Comparison of ENCODE assay signal across 27 cellular contexts in the genomic region with DNA sequence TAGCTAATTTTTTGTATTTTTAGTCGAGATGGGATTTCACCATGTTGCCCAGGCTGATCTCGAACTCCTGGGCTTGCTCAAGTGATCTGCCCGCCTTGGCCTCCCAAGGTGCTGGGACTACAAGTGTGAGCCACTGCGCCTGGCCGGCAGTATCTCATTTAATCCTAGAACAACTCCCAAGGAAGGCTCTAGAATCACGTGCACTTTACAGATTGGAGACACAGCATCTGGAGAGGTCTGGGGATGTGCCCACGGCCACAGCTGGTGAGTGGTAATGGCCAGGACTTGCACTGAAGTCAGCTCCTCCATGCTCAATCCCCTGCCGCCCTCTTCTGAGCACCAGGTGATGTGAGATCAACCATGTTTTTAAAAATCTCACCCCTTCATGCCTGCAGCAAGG. TPM values are rescaled to one million over a fixed set of nuclear protein-coding genes. Genes with fewer than 3 reads are reported as not detected.
DNase-seq lines count a peak whose midpoint lies in the region; ATAC-seq and TF ChIP-seq lines count a peak whose summit lies in the region.
"Had no signal": no experiment of that assay in that cellular context is flagged by ENCODE, and none has a peak within 500 bp of the region (broad histone marks: within the 10 kb centered on the region; RNA-seq: fewer than 3 reads in every experiment).

No MANE protein-coding gene starts in this region.

- ATAC-seq in sciatic nerve (no peak), HG02642 (IDR thresholded peaks at IDR 0.05; ENCODE audit: poor library complexity, unreplicated experiment) (no peak)
- ATAC-seq: left colon, Right ventricle myocardium inferior had no signal

- peak overlapping the region in 2 of 3 donors; percentile 10 to 46 for H3K27ac Mint-ChIP-seq in IgD-negative memory B cell
- H3K27ac Mint-ChIP-seq: activated naive CD4-positive, alpha-beta T cell treated with anti-CD3 and anti-CD28 coated beads, Interleukin-2, amount 50 U/mL, for 24 hours; activated T-helper 1 cell treated with anti-CD3 and anti-CD28 coated beads, Interleukin-12 subunit alpha, Interleukin-12 subunit beta, Interleukin-2, Interleukin-4 antibody, amounts not matched to agents 30 ng/mL and 10 ng/mL and 1 ng/mL, durations not matched to agents 14 hours and 24 hours and 36 hours; T-helper 2 cell treated with Interferon-gamma antibody and Interleukin-4, amounts not matched to agents 5 μg/mL and 100 μg/mL, for 36 hours had no signal

- intact Hi-C loops in sciatic nerve (cut with DNase I) = no loop called here

- H3K4me3 ChIP-seq in coronary artery = no peak overlapping the region
- H3K4me3 ChIP-seq: MG63, ovary, PC-9 had no signal

- peaks cover 7% of the 10 kb centered on the region for H3K36me3 Mint-ChIP-seq in IgD-negative memory B cell

- peak; percentile 26 for DNase-seq in activated CD8-positive, alpha-beta memory T cell treated with anti-CD3 and anti-CD28 coated beads, Interleukin-2, amount 50 U/mL, for 48 hours
- DNase-seq in activated CD8-positive, alpha-beta memory T cell treated with anti-CD3 and anti-CD28 coated beads for 24 hours = no peak
- peak; percentile 19 for DNase-seq in coronary artery (ENCODE audit: low spot score)
- peak; percentile 27 for DNase-seq in sciatic nerve (ENCODE audit: low spot score)
- DNase-seq in medulla oblongata (ENCODE audit: extremely low spot score) = no peak
- DNase-seq: ACHN; effector CD4-positive, alpha-beta T cell; hippocampal formation; left colon; MG63; NCI-H1105 treated with DMSO at 0.1 percent for 48 hours; NCI-H2029; NCI-H524 treated with DMSO at 0.1 percent for 48 hours; NK-92 treated with Interleukin-12 subunit alpha and Interleukin-12 subunit beta, amount 100 ng/mL, for 24 hours; ovary; PC-9; small intestine; stimulated activated naive CD4-positive, alpha-beta T cell treated with Interleukin-2 at 50 U/mL for 16 hours had no signal

- no peak for TF ChIP-seq CTCF in coronary artery (IDR thresholded peaks at IDR 0.05)

- no peak overlapping the region for H3K4me3 Mint-ChIP-seq in IgD-negative memory B cell
- H3K4me3 Mint-ChIP-seq: activated naive CD4-positive, alpha-beta T cell treated with anti-CD3 and anti-CD28 coated beads, Interleukin-2, amount 50 U/mL, for 24 hours; activated T-helper 1 cell treated with anti-CD3 and anti-CD28 coated beads, Interleukin-12 subunit alpha, Interleukin-12 subunit beta, Interleukin-2, Interleukin-4 antibody, amounts not matched to agents 30 ng/mL and 10 ng/mL and 1 ng/mL, durations not matched to agents 14 hours and 24 hours and 36 hours; T-helper 2 cell treated with Interferon-gamma antibody and Interleukin-4, amounts not matched to agents 5 μg/mL and 100 μg/mL, for 36 hours had no signal

- no peak overlapping the region for H3K27ac ChIP-seq in coronary artery
- H3K27ac ChIP-seq: KMS-11, ovary, PC-9 had no signal

- peaks cover 0 to 4% (median 2%) of the 10 kb centered on the region in 3 donors for H3K9me3 Mint-ChIP-seq in IgD-negative memory B cell
- H3K9me3 Mint-ChIP-seq: activated naive CD4-positive, alpha-beta T cell treated with anti-CD3 and anti-CD28 coated beads, Interleukin-2, amount 50 U/mL, for 24 hours had no signal

- H3K4me1 Mint-ChIP-seq in IgD-negative memory B cell = peaks cover 6 to 12% (median 6%) of the 10 kb centered on the region in 3 donors

- H3K27me3 Mint-ChIP-seq in IgD-negative memory B cell = no peaks in the 10 kb centered on the region
- H3K27me3 Mint-ChIP-seq: activated naive CD4-positive, alpha-beta T cell treated with anti-CD3 and anti-CD28 coated beads, Interleukin-2, amount 50 U/mL, for 24 hours had no signal

RNA-seq across cellular contexts. Expression of a gene that starts 43.1 kb away (rescaled TPM):
- 52.4 TPM for polyA plus RNA-seq in IgD-negative memory B cell
- 3.9 TPM for total RNA-seq in sciatic nerve
- polyA plus RNA-seq: BJ, neural cell had no signal

Comparison
In these comparisons a context has a peak if more than half of its experiments do, and no peak if none do; other contexts are left out.
1. DNase-seq: peak in activated CD8-positive, alpha-beta memory T cell treated with anti-CD3 and anti-CD28 coated beads, Interleukin-2, amount 50 U/mL, for 48 hours (single experiment), coronary artery (single experiment) and sciatic nerve (single experiment); none in activated CD8-positive, alpha-beta memory T cell treated with anti-CD3 and anti-CD28 coated beads for 24 hours (single experiment) and medulla oblongata (single experiment).